Comparison of ENCODE assay signal across 14 cellular contexts in genomic region chr20:34997171-34997570, GRCh38. TPM values are rescaled to one million over a fixed set of nuclear protein-coding genes. Genes with fewer than 3 reads are reported as not detected.
DNase-seq lines count a peak whose midpoint lies in the region; ATAC-seq and TF ChIP-seq lines count a peak whose summit lies in the region.
"Had no signal": no experiment of that assay in that cellular context is flagged by ENCODE, and none has a peak within 500 bp of the region (broad histone marks: within the 10 kb centered on the region; RNA-seq: fewer than 3 reads in every experiment).

No MANE protein-coding gene starts in this region.

- no peak overlapping the region for H3K4me3 Mint-ChIP-seq in activated CD4-positive, alpha-beta T cell treated with anti-CD3 and anti-CD28 coated beads, Interleukin-2, amount 10 ng/mL, durations not matched to agents 7 days and 5 days
- H3K4me3 Mint-ChIP-seq: naive B cell had no signal

- H3K27ac ChIP-seq in dorsolateral prefrontal cortex (peak overlapping the region in 58 of 59 donors; percentile 33 to 91 (median 81)), substantia nigra (ENCODE audit: low read depth, low read length, poor library complexity, severe bottlenecking) (peak overlapping the region; percentile 61)

- H3K4me1 Mint-ChIP-seq in activated CD4-positive, alpha-beta T cell treated with anti-CD3 and anti-CD28 coated beads, Interleukin-2, amount 10 ng/mL, durations not matched to agents 7 days and 5 days: no peaks in the 10 kb centered on the region

- H3K27me3 Mint-ChIP-seq in activated CD4-positive, alpha-beta T cell treated with anti-CD3 and anti-CD28 coated beads, Interleukin-2, amount 10 ng/mL, durations not matched to agents 7 days and 5 days: no peaks in the 10 kb centered on the region
- H3K27me3 Mint-ChIP-seq: naive B cell had no signal

- no peak overlapping the region for H3K27ac Mint-ChIP-seq in activated CD4-positive, alpha-beta T cell treated with anti-CD3 and anti-CD28 coated beads, Interleukin-2, amount 10 ng/mL, durations not matched to agents 7 days and 5 days

- peak; percentile 21 for DNase-seq in activated CD4-positive, alpha-beta T cell treated with anti-CD3 and anti-CD28 coated beads, Interleukin-2, amount 10 ng/mL, durations not matched to agents 7 days and 5 days
- DNase-seq in activated CD4-positive, alpha-beta T cell treated with anti-CD3 and anti-CD28 coated beads, Interleukin-2, amount 50 U/mL, for 1 hour: no peak
- DNase-seq in dorsolateral prefrontal cortex (peak; percentile 39 to 86 (median 74)), left colon (peak; percentile 58 to 75), substantia nigra (lab: John Stamatoyannopoulos, UW) (peak in 18 of 49 donors; percentile 7 to 64 (median 24)), RKO (ENCODE audit: low spot score) (no peak), NK-92 (lab: John Stamatoyannopoulos, UW; ENCODE audit: unreplicated experiment) (no peak)
- DNase-seq: activated T-cell treated with anti-CD3 and anti-CD28 coated beads for 4 hours, MV-4-11, naive B cell, NCI-H510A treated with DMSO at 0.1 percent for 48 hours had no signal

- peaks cover 26% of the 10 kb centered on the region for H3K36me3 Mint-ChIP-seq in activated CD4-positive, alpha-beta T cell treated with anti-CD3 and anti-CD28 coated beads, Interleukin-2, amount 10 ng/mL, durations not matched to agents 7 days and 5 days (ENCODE audit: low read depth)

- ATAC-seq in left colon: peak; percentile 87
- no peak for ATAC-seq in GM21515 (IDR thresholded peaks at IDR 0.05; ENCODE audit: unreplicated experiment)

- CTCF ChIA-PET in activated CD4-positive, alpha-beta T cell treated with anti-CD3 and anti-CD28 coated beads, Interleukin-2, amount 10 ng/mL, durations not matched to agents 7 days and 5 days (lab: Charles Lee): interaction anchor here (1.4 kb wide), 1 partner anchor 20 kb away, joined by 3 read pairs; no protein-coding TSS in a partner anchor

- H3K9me3 Mint-ChIP-seq in activated CD4-positive, alpha-beta T cell treated with anti-CD3 and anti-CD28 coated beads, Interleukin-2, amount 10 ng/mL, durations not matched to agents 7 days and 5 days: no peaks in the 10 kb centered on the region
- H3K9me3 Mint-ChIP-seq: naive B cell had no signal

- intact Hi-C loops in dorsolateral prefrontal cortex (cut with DNase I): loop anchor here (5.0 kb wide), 1 partner anchor 95 kb away; the partner anchor contains the start of gene TRPC4AP (in 2 of the 2)
- intact Hi-C loops in left colon (cut with DNase I, micrococcal nuclease): no loop called here

- no peaks in the 10 kb centered on the region for H3K27me3 ChIP-seq in dorsolateral prefrontal cortex

- POLR2A ChIA-PET in activated CD4-positive, alpha-beta T cell treated with anti-CD3 and anti-CD28 coated beads, Interleukin-2, amount 10 ng/mL, durations not matched to agents 7 days and 5 days (lab: Charles Lee): no interaction called here

- peak in 29 of 56 donors; percentile 13 to 53 (median 27) for TF ChIP-seq CTCF in dorsolateral prefrontal cortex (IDR thresholded peaks at IDR 0.05 in 54 of 56, conservative IDR thresholded peaks at IDR 0.05 in 2 of 56; ENCODE audit: low read depth in 1 of 56, partially characterized antibody in 56 of 56)

- H3K4me3 ChIP-seq in dorsolateral prefrontal cortex: peak overlapping the region in 42 of 59 donors; percentile 10 to 49 (median 30)
- H3K4me3 ChIP-seq: smooth muscle cell had no signal

RNA-seq across cellular contexts. Expression of gene MYH7B, which starts 41.5 kb away (rescaled TPM):
- total RNA-seq in activated CD4-positive, alpha-beta T cell treated with anti-CD3 and anti-CD28 coated beads, Interleukin-2, amount 10 ng/mL, durations not matched to agents 7 days and 5 days: under 1 TPM; 0.04 to 0.27 TPM
- 10 to 100 TPM in 118 of 120 experiments, 1 to 10 TPM in 2; 8.0 to 38.2 (median 21.1) TPM for total RNA-seq in dorsolateral prefrontal cortex
- 1 to 10 TPM; 1.2 to 1.3 TPM for total RNA-seq in left colon
- total RNA-seq: epithelial cell of proximal tubule, smooth muscle cell had no signal

RNA-seq across cellular contexts. Expression of gene GSS, which starts 41.6 kb away (rescaled TPM):
- total RNA-seq in activated CD4-positive, alpha-beta T cell treated with anti-CD3 and anti-CD28 coated beads, Interleukin-2, amount 10 ng/mL, durations not matched to agents 7 days and 5 days: 10 to 100 TPM; 48.7 to 49.1 TPM
- total RNA-seq in dorsolateral prefrontal cortex: 10 to 100 TPM; 16.3 to 49.2 (median 35.7) TPM
- 100 to 1,000 TPM in 1 of 2 donors, 10 to 100 TPM in 1; 72.5 to 112 TPM for total RNA-seq in left colon

Comparison
In these comparisons a context has a peak if more than half of its experiments do, and no peak if none do; other contexts are left out.
1. DNase-seq: peak in activated CD4-positive, alpha-beta T cell treated with anti-CD3 and anti-CD28 coated beads, Interleukin-2, amount 10 ng/mL, durations not matched to agents 7 days and 5 days (single experiment), dorsolateral prefrontal cortex (10 of 10) and left colon (2 of 2); none in activated CD4-positive, alpha-beta T cell treated with anti-CD3 and anti-CD28 coated beads, Interleukin-2, amount 50 U/mL, for 1 hour (single experiment), RKO (single experiment) and NK-92 (single experiment).
2. intact Hi-C loops: an anchor here in dorsolateral prefrontal cortex (5.0 kb wide); none called in left colon.